8 cellular contexts compared by ENCODE assay signal in genomic region chr19:29715695-29716581, GRCh38. TPM values are rescaled to one million over a fixed set of nuclear protein-coding genes. Genes with fewer than 3 reads are reported as not detected.
DNase-seq lines count a peak whose midpoint lies in the region; ATAC-seq and TF ChIP-seq lines count a peak whose summit lies in the region.

No MANE protein-coding gene starts in this region.

- peak overlapping the region; percentile 95 to 97 (median 95) for H3K9ac ChIP-seq in skeletal muscle tissue (ENCODE audit: low read depth in 1 of 3, low read length in 3 of 3)

- peaks cover 22 to 38% (median 23%) of the 10 kb centered on the region in 3 donors for H3K4me1 ChIP-seq in skeletal muscle tissue (ENCODE audit: control insufficient read depth in 3 of 3, insufficient read depth in 3 of 3, low read length in 3 of 3)

- POLR2A ChIA-PET in HEK293T (lab: Yijun Ruan, JAX), result interaction anchor here (0.7 to 4.8 kb wide), 12 partner anchors 9 to 109 kb away, joined by 3 to 34 read pairs (median 4); partner anchors contain the start of genes PLEKHF1 and POP4

- H3K27me3 ChIP-seq in skeletal muscle tissue (ENCODE audit: control insufficient read depth in 3 of 3, insufficient read depth in 3 of 3, low read length in 3 of 3), result no peaks in the 10 kb centered on the region

- peak overlapping the region; percentile 91 to 95 (median 93) for H3K4me3 ChIP-seq in skeletal muscle tissue (ENCODE audit: low read length in 3 of 3)

- H3K36me3 Mint-ChIP-seq in activated T-helper 17 cell treated with anti-CD3 and anti-CD28 coated beads, Interleukin-2, amount 50 U/mL, for 72 hours (ENCODE audit: low read depth), result peaks cover 41% of the 10 kb centered on the region

- peak; percentile 15 for ATAC-seq in HG03342 (IDR thresholded peaks at IDR 0.05; ENCODE audit: unreplicated experiment)
- peak; percentile 3 for ATAC-seq in activated T-helper 17 cell treated with anti-CD3 and anti-CD28 coated beads, Interleukin-2, amount 50 U/mL, for 72 hours (replicated peaks)
- ATAC-seq in left ventricle myocardium superior, result peak; percentile 24
- no peak for ATAC-seq in GM21526 (IDR thresholded peaks at IDR 0.05; ENCODE audit: low FRiP score, unreplicated experiment)

- peak overlapping the region; percentile 94 for H3K27ac ChIP-seq in skeletal muscle tissue (ENCODE audit: low read depth, low read length)

- no peaks in the 10 kb centered on the region for H3K27me3 Mint-ChIP-seq in activated T-helper 17 cell treated with anti-CD3 and anti-CD28 coated beads, Interleukin-2, amount 50 U/mL, for 72 hours

- H3K9me3 ChIP-seq in skeletal muscle tissue (ENCODE audit: control insufficient read depth in 3 of 3, low read length in 3 of 3), result no peaks in the 10 kb centered on the region

- peaks cover 0 to 6% (median 0%) of the 10 kb centered on the region in 3 donors for H3K36me3 ChIP-seq in skeletal muscle tissue (ENCODE audit: control insufficient read depth in 3 of 3, insufficient read depth in 3 of 3, low read length in 3 of 3)

- intact Hi-C loops in left ventricle myocardium superior (cut with micrococcal nuclease), result loop anchor here (2.0 to 5.0 kb wide), 2 partner anchors 21 to 104 kb away; no protein-coding TSS in a partner anchor

- DNase-seq in NCI-H2029 treated with DMSO at 0.1 percent for 48 hours (lab: John Stamatoyannopoulos, UW) (peak; percentile 16), NCI-H2029 (lab: John Stamatoyannopoulos, UW) (no peak), left ventricle myocardium superior (no peak), HEK293T (ENCODE audit: extremely low spot score) (no peak)

- peaks cover 30% of the 10 kb centered on the region for H3K4me1 Mint-ChIP-seq in activated T-helper 17 cell treated with anti-CD3 and anti-CD28 coated beads, Interleukin-2, amount 50 U/mL, for 72 hours

- H3K4me3 Mint-ChIP-seq in activated T-helper 17 cell treated with anti-CD3 and anti-CD28 coated beads, Interleukin-2, amount 50 U/mL, for 72 hours, result peak overlapping the region; percentile 86

- peak overlapping the region; percentile 96 for H3K27ac Mint-ChIP-seq in activated T-helper 17 cell treated with anti-CD3 and anti-CD28 coated beads, Interleukin-2, amount 50 U/mL, for 72 hours

- no peaks in the 10 kb centered on the region for H3K9me3 Mint-ChIP-seq in activated T-helper 17 cell treated with anti-CD3 and anti-CD28 coated beads, Interleukin-2, amount 50 U/mL, for 72 hours

- CTCF ChIA-PET in HEK293T (lab: Yijun Ruan, JAX), result interaction anchor here (0.6 to 2.5 kb wide), 18 partner anchors 10 to 209 kb away, joined by 3 to 22 read pairs (median 4); partner anchors contain the start of gene POP4

TF ChIP-seq in HEK293T, 16 proteins besides CTCF, POLR2A, EP300 and RAD21:
- TF ChIP-seq HDGF (IDR thresholded peaks at IDR 0.05; ENCODE audit: borderline replicate concordance) (no peak), FOXM1 (IDR thresholded peaks at IDR 0.05; ENCODE audit: borderline replicate concordance) (no peak), L3MBTL2 (conservative IDR thresholded peaks at IDR 0.05) (no peak), FOXK2 (IDR thresholded peaks at IDR 0.05) (no peak), ELF4 (IDR thresholded peaks at IDR 0.05) (no peak), ZNF384 (IDR thresholded peaks at IDR 0.05) (no peak), SUZ12 (IDR thresholded peaks at IDR 0.05) (no peak), LEF1 (IDR thresholded peaks at IDR 0.05; ENCODE audit: borderline replicate concordance) (no peak), TARDBP (IDR thresholded peaks at IDR 0.05) (no peak), SP1 (IDR thresholded peaks at IDR 0.05) (no peak), FOXA1 (IDR thresholded peaks at IDR 0.05) (no peak), ARNT (IDR thresholded peaks at IDR 0.05) (no peak), NFRKB (IDR thresholded peaks at IDR 0.05) (no peak), PKNOX1 (IDR thresholded peaks at IDR 0.05) (no peak), CTBP1 (IDR thresholded peaks at IDR 0.05; ENCODE audit: borderline replicate concordance) (no peak), BHLHE40 (IDR thresholded peaks at IDR 0.05; ENCODE audit: borderline replicate concordance) (no peak)

RNA-seq across cellular contexts. Expression of gene C19orf12, which starts 0.9 kb away (rescaled TPM):
- 10 to 100 TPM; 34.5 to 39.1 TPM for total RNA-seq in activated T-helper 17 cell treated with anti-CD3 and anti-CD28 coated beads, Interleukin-2, amount 50 U/mL, for 72 hours
- total RNA-seq in left ventricle myocardium superior, result 57.0 TPM
- 17.2 TPM for total RNA-seq in skeletal muscle tissue

RNA-seq across cellular contexts. Expression of gene PLEKHF1, which starts 50.7 kb away (rescaled TPM):
- total RNA-seq in activated T-helper 17 cell treated with anti-CD3 and anti-CD28 coated beads, Interleukin-2, amount 50 U/mL, for 72 hours, result 10 to 100 TPM; 34.4 to 40.3 TPM
- 44.7 TPM for total RNA-seq in left ventricle myocardium superior
- total RNA-seq in skeletal muscle tissue, result 16.7 TPM
